In genomic region chr9:72458153-72458552, GRCh38 we compare ENCODE assay signal across 14 cellular contexts.
DNase-seq lines count a peak whose midpoint lies in the region; ATAC-seq and TF ChIP-seq lines count a peak whose summit lies in the region.
"Had no signal": no experiment of that assay in that cellular context is flagged by ENCODE, and none has a peak within 500 bp of the region (broad histone marks: within the 10 kb centered on the region; RNA-seq: fewer than 3 reads in every experiment).

No MANE protein-coding gene starts in this region.

- H2BK120ac ChIP-seq in neuronal stem cell (ENCODE audit: low read depth, low read length), result no peak overlapping the region

- no peak overlapping the region for H2AFZ ChIP-seq in neuronal stem cell (ENCODE audit: low read length)
- H2AFZ ChIP-seq: GM23248 had no signal

- intact Hi-C loops in CD4-positive, alpha-beta memory T cell (cut with micrococcal nuclease), result no loop called here

- H4K91ac ChIP-seq in neuronal stem cell (ENCODE audit: low read depth, low read length, poor library complexity), result no peak overlapping the region

- peak overlapping the region in 4 of 7 donors; percentile 5 to 55 (median 34) for H3K27ac Mint-ChIP-seq in CD4-positive, alpha-beta memory T cell
- peak overlapping the region; percentile 39 to 82 for H3K27ac Mint-ChIP-seq in T-cell

- no peak overlapping the region for H3K4me3 ChIP-seq in CD4-positive, alpha-beta memory T cell (ENCODE audit: low read length in 2 of 2)
- H3K4me3 ChIP-seq in fibroblast of villous mesenchyme (ENCODE audit: low read depth, low read length) (no peak overlapping the region), neuronal stem cell (ENCODE audit: low read length in 2 of 2) (no peak overlapping the region)
- H3K4me3 ChIP-seq: BLaER1, GM23248 had no signal

- no peaks in the 10 kb centered on the region for H3K9me3 ChIP-seq in CD4-positive, alpha-beta memory T cell (ENCODE audit: control insufficient read depth in 1 of 2, low read length in 2 of 2)
- H3K9me3 ChIP-seq in neuronal stem cell (replicated peaks in 1 of 2; ENCODE audit: control insufficient read depth in 2 of 2, insufficient read depth in 1 of 2, low read depth in 1 of 2, low read length in 2 of 2), result peaks cover 0 to 2% of the 10 kb centered on the region in 2 donors
- H3K9me3 ChIP-seq: BLaER1 had no signal

- peak overlapping the region in 4 of 8 donors; percentile 20 to 51 (median 38) for H3K4me3 Mint-ChIP-seq in CD4-positive, alpha-beta memory T cell
- H3K4me3 Mint-ChIP-seq in T-cell, result no peak overlapping the region

- no peaks in the 10 kb centered on the region for H3K36me3 ChIP-seq in CD4-positive, alpha-beta memory T cell (ENCODE audit: insufficient read depth, low read length)
- no peaks in the 10 kb centered on the region for H3K36me3 ChIP-seq in neuronal stem cell (replicated peaks in 1 of 2; ENCODE audit: control insufficient read depth in 2 of 2, insufficient read depth in 2 of 2, low read length in 2 of 2)
- H3K36me3 ChIP-seq: BLaER1 had no signal

- no peaks in the 10 kb centered on the region for H3K36me3 Mint-ChIP-seq in CD4-positive, alpha-beta memory T cell
- no peaks in the 10 kb centered on the region for H3K36me3 Mint-ChIP-seq in T-cell

- peaks cover 0 to 3% of the 10 kb centered on the region in 2 donors for H3K27me3 Mint-ChIP-seq in CD4-positive, alpha-beta memory T cell
- no peaks in the 10 kb centered on the region for H3K27me3 Mint-ChIP-seq in T-cell

- no peak overlapping the region for H3K27ac ChIP-seq in CD4-positive, alpha-beta memory T cell (ENCODE audit: low read depth, low read length)
- no peak overlapping the region for H3K27ac ChIP-seq in neuronal stem cell (replicated peaks; ENCODE audit: low read length)
- H3K27ac ChIP-seq: BLaER1, GM23248 had no signal

- no peak overlapping the region for H3K18ac ChIP-seq in neuronal stem cell (ENCODE audit: low read length)

- no peak for DNase-seq in CD4-positive, alpha-beta memory T cell
- DNase-seq in T-cell (no peak), fibroblast of villous mesenchyme (ENCODE audit: low read depth) (peak; percentile 49), neuronal stem cell (ENCODE audit: low spot score) (no peak), HuH-7.5 (ENCODE audit: low spot score) (no peak)
- DNase-seq: AML-193, COR-L47, DMS153, DMS79 treated with DMSO at 0.1 percent for 48 hours, EL, GM23248, H7 had no signal

- POLR2A ChIA-PET in CD4-positive, alpha-beta memory T cell (lab: Charles Lee; ENCODE audit: partially characterized antibody), result interaction anchor here (1.2 to 2.7 kb wide), 4 partner anchors 15 to 93 kb away, joined by 4 to 11 read pairs (median 8); partner anchors contain the start of gene ZFAND5
- POLR2A ChIA-PET in T-cell (lab: Charles Lee), result interaction anchor here in 1 of 2 donors (0.7 to 0.9 kb wide), 2 partner anchors 13 to 19 kb away, joined by 3 to 7 read pairs; no protein-coding TSS in a partner anchor

- no peak overlapping the region for H4K8ac ChIP-seq in neuronal stem cell (ENCODE audit: low read depth, low read length)

- peaks cover 17% of the 10 kb centered on the region for H3K4me1 ChIP-seq in CD4-positive, alpha-beta memory T cell (ENCODE audit: insufficient read depth, low read length)
- H3K4me1 ChIP-seq in neuronal stem cell (ENCODE audit: control insufficient read depth in 2 of 2, insufficient read depth in 1 of 2, low read depth in 1 of 2, low read length in 2 of 2), result peaks cover 7 to 20% of the 10 kb centered on the region in 2 donors
- H3K4me1 ChIP-seq: BLaER1 had no signal

- no peak for ATAC-seq in T-cell (replicated peaks in 1 of 4)
- ATAC-seq in HG03025 (IDR thresholded peaks at IDR 0.05; ENCODE audit: low FRiP score, unreplicated experiment), result no peak

- CTCF ChIA-PET in CD4-positive, alpha-beta memory T cell (lab: Charles Lee; ENCODE audit: partially characterized antibody), result interaction anchor here (0.7 to 1.6 kb wide), 4 partner anchors 46 to 136 kb away, joined by 3 to 6 read pairs (median 3); no protein-coding TSS in a partner anchor
- CTCF ChIA-PET in T-cell (lab: Charles Lee), result interaction anchor here (0.6 to 1.2 kb wide), 4 partner anchors 52 to 1177 kb away, joined by 3 read pairs; no protein-coding TSS in a partner anchor

- no peak overlapping the region for H2BK12ac ChIP-seq in neuronal stem cell (ENCODE audit: low read length)

- H3K9ac ChIP-seq in neuronal stem cell (ENCODE audit: low read depth, low read length, poor library complexity), result no peak overlapping the region
- H3K9ac ChIP-seq: BLaER1, GM23248 had no signal

- H3K4ac ChIP-seq in neuronal stem cell (ENCODE audit: low read length), result no peak overlapping the region

- H2BK15ac ChIP-seq in neuronal stem cell (ENCODE audit: low read length), result no peak overlapping the region

- H3K14ac ChIP-seq in neuronal stem cell (ENCODE audit: low read length), result no peak overlapping the region

- no peak overlapping the region for H2AK5ac ChIP-seq in neuronal stem cell (ENCODE audit: low read depth, low read length)

- H3K79me1 ChIP-seq in neuronal stem cell (ENCODE audit: low read depth, low read length), result no peaks in the 10 kb centered on the region

- peaks cover 10 to 21% (median 18%) of the 10 kb centered on the region in 4 donors for H3K4me1 Mint-ChIP-seq in CD4-positive, alpha-beta memory T cell
- peaks cover 12 to 24% (median 15%) of the 10 kb centered on the region in 3 donors for H3K4me1 Mint-ChIP-seq in T-cell

- no peak overlapping the region for H2BK5ac ChIP-seq in neuronal stem cell (ENCODE audit: low read length)

- no peaks in the 10 kb centered on the region for H3K27me3 ChIP-seq in CD4-positive, alpha-beta memory T cell (ENCODE audit: insufficient read depth, low read length)
- no peaks in the 10 kb centered on the region for H3K27me3 ChIP-seq in neuronal stem cell (ENCODE audit: control insufficient read depth in 3 of 3, insufficient read depth in 3 of 3, low read depth in 1 of 3, low read length in 3 of 3)
- H3K27me3 ChIP-seq: BLaER1 had no signal

- no peak overlapping the region for H3K23ac ChIP-seq in neuronal stem cell (ENCODE audit: low read depth, low read length, poor library complexity)

- TF ChIP-seq CTCF in fibroblast of villous mesenchyme (IDR thresholded peaks at IDR 0.05; ENCODE audit: insufficient read depth, low read depth, low read length), result no peak

- peaks cover 0 to 2% (median 0%) of the 10 kb centered on the region in 8 donors for H3K9me3 Mint-ChIP-seq in CD4-positive, alpha-beta memory T cell
- no peaks in the 10 kb centered on the region for H3K9me3 Mint-ChIP-seq in T-cell

- H3K4me2 ChIP-seq in neuronal stem cell (ENCODE audit: insufficient read depth, low read length, poor library complexity, severe bottlenecking), result no peak overlapping the region
- H3K4me2 ChIP-seq: BLaER1 had no signal
